Comparison of ENCODE assay signal across 8 cellular contexts in genomic region chr17:63478814-63479494, GRCh38. TPM values are rescaled to one million over a fixed set of nuclear protein-coding genes. Genes with fewer than 3 reads are reported as not detected.
DNase-seq lines count a peak whose midpoint lies in the region; ATAC-seq lines count a peak whose summit lies in the region.

No MANE protein-coding gene starts in this region.

- DNase-seq in NCI-H345 (lab: John Stamatoyannopoulos, UW) = peak; percentile 68
- no peak for DNase-seq in NCI-H345 treated with DMSO at 0.1 percent for 48 hours (lab: John Stamatoyannopoulos, UW; ENCODE audit: unreplicated experiment)
- peak; percentile 77 for DNase-seq in NCI-H748 (lab: John Stamatoyannopoulos, UW; ENCODE audit: unreplicated experiment)
- DNase-seq in activated CD4-positive, alpha-beta memory T cell treated with anti-CD3 and anti-CD28 coated beads for 36 hours = peak; percentile 88
- peak; percentile 43 for DNase-seq in effector CD8-positive, alpha-beta T cell (lab: John Stamatoyannopoulos, UW)
- DNase-seq in memory B cell (ENCODE audit: low spot score in 2 of 2) = peak; percentile 71
- DNase-seq in stimulated activated CD8-positive, alpha-beta memory T cell treated with anti-CD3 and anti-CD28 coated beads, Interleukin-15, amount 100 ng/mL, for 1 hour (ENCODE audit: low read depth) = peak; percentile 53

- H3K4me1 Mint-ChIP-seq in activated CD4-positive, alpha-beta memory T cell treated with anti-CD3 and anti-CD28 coated beads for 36 hours (ENCODE audit: low read depth) = peaks cover 15% of the 10 kb centered on the region
- H3K4me1 Mint-ChIP-seq in memory B cell = peaks cover 15% of the 10 kb centered on the region

- H3K9me3 Mint-ChIP-seq in activated CD4-positive, alpha-beta memory T cell treated with anti-CD3 and anti-CD28 coated beads for 36 hours = no peaks in the 10 kb centered on the region
- H3K9me3 Mint-ChIP-seq in memory B cell = no peaks in the 10 kb centered on the region

- H3K27me3 Mint-ChIP-seq in activated CD4-positive, alpha-beta memory T cell treated with anti-CD3 and anti-CD28 coated beads for 36 hours = peaks cover 5% of the 10 kb centered on the region
- H3K27me3 Mint-ChIP-seq in memory B cell = peaks cover 29% of the 10 kb centered on the region

- peak; percentile 53 for ATAC-seq in HG03103 (IDR thresholded peaks at IDR 0.05; ENCODE audit: low read depth, unreplicated experiment)
- ATAC-seq in memory B cell (ENCODE audit: low read depth) = peak; percentile 79

- H3K4me3 Mint-ChIP-seq in activated CD4-positive, alpha-beta memory T cell treated with anti-CD3 and anti-CD28 coated beads for 36 hours = peak overlapping the region; percentile 16
- peak overlapping the region; percentile 52 for H3K4me3 Mint-ChIP-seq in memory B cell

- no peaks in the 10 kb centered on the region for H3K36me3 Mint-ChIP-seq in activated CD4-positive, alpha-beta memory T cell treated with anti-CD3 and anti-CD28 coated beads for 36 hours
- no peaks in the 10 kb centered on the region for H3K36me3 Mint-ChIP-seq in memory B cell

- POLR2A ChIA-PET in activated CD4-positive, alpha-beta memory T cell treated with anti-CD3 and anti-CD28 coated beads for 36 hours (lab: Charles Lee) = interaction anchor here (0.6 to 2.0 kb wide), 3 partner anchors 32 to 71 kb away, joined by 3 to 6 read pairs (median 4); no protein-coding TSS in a partner anchor

- no peak overlapping the region for H3K27ac Mint-ChIP-seq in activated CD4-positive, alpha-beta memory T cell treated with anti-CD3 and anti-CD28 coated beads for 36 hours
- H3K27ac Mint-ChIP-seq in memory B cell = no peak overlapping the region

- CTCF ChIA-PET in activated CD4-positive, alpha-beta memory T cell treated with anti-CD3 and anti-CD28 coated beads for 36 hours (lab: Charles Lee) = interaction anchor here (0.6 to 8.1 kb wide), 37 partner anchors 9 to 395 kb away, joined by 3 to 233 read pairs (median 5); partner anchors contain the start of genes CYB561 and MAP3K3

- intact Hi-C loops in activated CD4-positive, alpha-beta memory T cell treated with anti-CD3 and anti-CD28 coated beads for 36 hours (cut with micrococcal nuclease) = loop anchor here (1.0 to 2.0 kb wide), 3 partner anchors 32 to 133 kb away; partner anchors contain the start of gene CYB561

RNA-seq across cellular contexts. Expression of gene ACE, which starts 2.1 kb away (rescaled TPM):
- 1 to 10 TPM; 2.2 to 2.6 TPM for total RNA-seq in activated CD4-positive, alpha-beta memory T cell treated with anti-CD3 and anti-CD28 coated beads for 36 hours

RNA-seq across cellular contexts. Expression of gene CYB561, which starts 32.8 kb away (rescaled TPM):
- total RNA-seq in activated CD4-positive, alpha-beta memory T cell treated with anti-CD3 and anti-CD28 coated beads for 36 hours = 1 to 10 TPM; 9.4 to 9.7 TPM

RNA-seq across cellular contexts. Expression of gene KCNH6, which starts 44.2 kb away (rescaled TPM):
- not detected for total RNA-seq in activated CD4-positive, alpha-beta memory T cell treated with anti-CD3 and anti-CD28 coated beads for 36 hours
